In the genomic region with DNA sequence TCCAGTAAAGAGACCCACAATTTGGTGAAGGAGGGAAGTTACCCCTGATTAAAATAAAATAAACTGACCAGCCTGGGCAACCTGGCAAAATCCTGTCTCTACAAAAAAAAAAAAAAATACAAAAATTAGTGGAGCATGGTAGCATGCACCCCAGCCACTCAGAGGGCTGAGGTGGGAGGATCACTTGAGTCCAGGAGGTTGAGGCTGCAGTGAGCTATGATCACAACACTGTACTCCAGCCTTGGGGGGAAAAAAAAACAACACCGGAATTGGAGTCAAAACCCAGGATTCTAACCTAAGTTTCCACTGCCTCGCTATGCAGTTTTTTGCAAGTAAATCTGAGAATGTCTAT, we compare ENCODE assay signal across 21 cellular contexts. TPM values are rescaled to one million over a fixed set of nuclear protein-coding genes. Genes with fewer than 3 reads are reported as not detected.
DNase-seq lines count a peak whose midpoint lies in the region; ATAC-seq and TF ChIP-seq lines count a peak whose summit lies in the region.
"Had no signal": no experiment of that assay in that cellular context is flagged by ENCODE, and none has a peak within 500 bp of the region (broad histone marks: within the 10 kb centered on the region; RNA-seq: fewer than 3 reads in every experiment).

No MANE protein-coding gene starts in this region.

- no peaks in the 10 kb centered on the region for H3K27me3 Mint-ChIP-seq in activated CD4-positive, alpha-beta T cell treated with anti-CD3 and anti-CD28 coated beads, Interleukin-2, amount 10 ng/mL, durations not matched to agents 7 days and 5 days
- no peaks in the 10 kb centered on the region for H3K27me3 Mint-ChIP-seq in nephron progenitor cell (ENCODE audit: low read depth, poor library complexity)
- H3K27me3 Mint-ChIP-seq in natural killer cell treated with Interleukin-12 subunit alpha and Interleukin-12 subunit beta and Interleukin-15 and Interleukin-18, amount 100 ng/mL, for 72 hours = no peaks in the 10 kb centered on the region
- H3K27me3 Mint-ChIP-seq: CD4-positive, CD25-positive, alpha-beta regulatory T cell; CD8-positive, alpha-beta memory T cell had no signal

- no peak for DNase-seq in activated CD4-positive, alpha-beta T cell treated with anti-CD3 and anti-CD28 coated beads, Interleukin-2, amount 10 ng/mL, durations not matched to agents 7 days and 5 days
- no peak for DNase-seq in activated CD4-positive, alpha-beta T cell treated with anti-CD3 and anti-CD28 coated beads, Interleukin-2, amount 50 U/mL, for 48 hours
- no peak for DNase-seq in OCI-LY7 (ENCODE audit: low spot score)
- no peak for DNase-seq in nephron progenitor cell
- no peak for DNase-seq in kidney glomerular epithelial cell (lab: John Stamatoyannopoulos, UW)
- no peak for DNase-seq in stimulated activated CD4-positive, alpha-beta T cell treated with anti-CD3 and anti-CD28 coated beads, Interleukin-1b, Interleukin-23, amount 100 ng/mL, for 48 hours
- no peak for DNase-seq in natural killer cell treated with Interleukin-12 subunit alpha and Interleukin-12 subunit beta and Interleukin-15 and Interleukin-18, amount 100 ng/mL, for 72 hours (ENCODE audit: low spot score)
- DNase-seq: ACHN; BE2C; C1 segment of cervical spinal cord; CD4-positive, CD25-positive, alpha-beta regulatory T cell; CD8-positive, alpha-beta memory T cell; COR-L47; DMS 273 treated with DMSO at 0.1 percent for 48 hours; DMS53; GF-D8; GOT3; H7; HFFc6; IMR-90 had no signal

- BruUV-seq in OCI-LY7 (replicated peaks; lab: Mats Ljungman, UMichigan) = TSS peak; percentile 13

- H3K9me3 Mint-ChIP-seq in activated CD4-positive, alpha-beta T cell treated with anti-CD3 and anti-CD28 coated beads, Interleukin-2, amount 10 ng/mL, durations not matched to agents 7 days and 5 days = no peaks in the 10 kb centered on the region
- no peaks in the 10 kb centered on the region for H3K9me3 Mint-ChIP-seq in nephron progenitor cell
- H3K9me3 Mint-ChIP-seq in natural killer cell treated with Interleukin-12 subunit alpha and Interleukin-12 subunit beta and Interleukin-15 and Interleukin-18, amount 100 ng/mL, for 72 hours = no peaks in the 10 kb centered on the region
- H3K9me3 Mint-ChIP-seq: CD4-positive, CD25-positive, alpha-beta regulatory T cell; CD8-positive, alpha-beta memory T cell; HFFc6 had no signal

- ATAC-seq in natural killer cell treated with Interleukin-12 subunit alpha and Interleukin-12 subunit beta and Interleukin-15 and Interleukin-18, amount 100 ng/mL, for 72 hours = no peak
- ATAC-seq: HCT116 had no signal

- H3K9me3 ChIP-seq in OCI-LY7 (ENCODE audit: low read length) = no peaks in the 10 kb centered on the region
- H3K9me3 ChIP-seq: BE2C had no signal

- H4K20me1 ChIP-seq in OCI-LY7 (ENCODE audit: insufficient read depth, low read length) = no peaks in the 10 kb centered on the region

- no peaks in the 10 kb centered on the region for H3K79me2 ChIP-seq in OCI-LY7 (ENCODE audit: insufficient read depth, low read depth, low read length)

- no peak overlapping the region for H3K27ac ChIP-seq in OCI-LY7 (ENCODE audit: low read depth, low read length, poor library complexity, severe bottlenecking)

- POLR2A ChIA-PET in activated CD4-positive, alpha-beta T cell treated with anti-CD3 and anti-CD28 coated beads, Interleukin-2, amount 10 ng/mL, durations not matched to agents 7 days and 5 days (lab: Charles Lee) = no interaction called here
- POLR2A ChIA-PET in OCI-LY7 (lab: Charles Lee) = no interaction called here

- no peak overlapping the region for H3K4me3 Mint-ChIP-seq in activated CD4-positive, alpha-beta T cell treated with anti-CD3 and anti-CD28 coated beads, Interleukin-2, amount 10 ng/mL, durations not matched to agents 7 days and 5 days
- H3K4me3 Mint-ChIP-seq in nephron progenitor cell = no peak overlapping the region
- H3K4me3 Mint-ChIP-seq in natural killer cell treated with Interleukin-12 subunit alpha and Interleukin-12 subunit beta and Interleukin-15 and Interleukin-18, amount 100 ng/mL, for 72 hours = no peak overlapping the region
- H3K4me3 Mint-ChIP-seq: CD4-positive, CD25-positive, alpha-beta regulatory T cell; HFFc6 had no signal

- H2AFZ ChIP-seq in OCI-LY7 (ENCODE audit: low read length) = no peak overlapping the region

- no peaks in the 10 kb centered on the region for H3K9me2 ChIP-seq in OCI-LY7 (ENCODE audit: insufficient read depth, low read length)

- H3K4me1 Mint-ChIP-seq in activated CD4-positive, alpha-beta T cell treated with anti-CD3 and anti-CD28 coated beads, Interleukin-2, amount 10 ng/mL, durations not matched to agents 7 days and 5 days = peaks cover 1% of the 10 kb centered on the region
- peaks cover 12% of the 10 kb centered on the region for H3K4me1 Mint-ChIP-seq in nephron progenitor cell
- H3K4me1 Mint-ChIP-seq in natural killer cell treated with Interleukin-12 subunit alpha and Interleukin-12 subunit beta and Interleukin-15 and Interleukin-18, amount 100 ng/mL, for 72 hours (ENCODE audit: low read depth in 2 of 2) = no peaks in the 10 kb centered on the region

- no peak overlapping the region for H3K4me2 ChIP-seq in OCI-LY7 (ENCODE audit: low read length)

- H3K36me3 Mint-ChIP-seq in activated CD4-positive, alpha-beta T cell treated with anti-CD3 and anti-CD28 coated beads, Interleukin-2, amount 10 ng/mL, durations not matched to agents 7 days and 5 days (ENCODE audit: low read depth) = peaks cover 22% of the 10 kb centered on the region
- H3K36me3 Mint-ChIP-seq in nephron progenitor cell (ENCODE audit: low read depth) = peaks cover 43% of the 10 kb centered on the region
- H3K36me3 Mint-ChIP-seq in natural killer cell treated with Interleukin-12 subunit alpha and Interleukin-12 subunit beta and Interleukin-15 and Interleukin-18, amount 100 ng/mL, for 72 hours = peaks cover 12% of the 10 kb centered on the region

- no peak overlapping the region for H3K4me3 ChIP-seq in OCI-LY7 (ENCODE audit: low read depth, low read length, poor library complexity, severe bottlenecking)

- CTCF ChIA-PET in activated CD4-positive, alpha-beta T cell treated with anti-CD3 and anti-CD28 coated beads, Interleukin-2, amount 10 ng/mL, durations not matched to agents 7 days and 5 days (lab: Charles Lee) = interaction anchor here (0.8 kb wide), 1 partner anchor 22 kb away, joined by 3 read pairs; a partner anchor contains a TSS
- CTCF ChIA-PET in OCI-LY7 (lab: Charles Lee; ENCODE audit: unreplicated experiment) = no interaction called here

- TF ChIP-seq CTCF in OCI-LY7 (conservative IDR thresholded peaks at IDR 0.05; ENCODE audit: low read length) (no peak), nephron progenitor cell (IDR thresholded peaks at IDR 0.05) (no peak)

- intact Hi-C loops in OCI-LY7 (cut with micrococcal nuclease; ENCODE audit: unreplicated experiment) = no loop called here

- peak overlapping the region; percentile 13 for H3K27ac Mint-ChIP-seq in activated CD4-positive, alpha-beta T cell treated with anti-CD3 and anti-CD28 coated beads, Interleukin-2, amount 10 ng/mL, durations not matched to agents 7 days and 5 days
- H3K27ac Mint-ChIP-seq in nephron progenitor cell = peak overlapping the region; percentile 40
- no peak overlapping the region for H3K27ac Mint-ChIP-seq in natural killer cell treated with Interleukin-12 subunit alpha and Interleukin-12 subunit beta and Interleukin-15 and Interleukin-18, amount 100 ng/mL, for 72 hours
- H3K27ac Mint-ChIP-seq: HFFc6 had no signal

- H3K36me3 ChIP-seq in OCI-LY7 (ENCODE audit: insufficient read depth, low read length) = peaks cover 83% of the 10 kb centered on the region
- H3K36me3 ChIP-seq: BE2C had no signal

- no peaks in the 10 kb centered on the region for H3K4me1 ChIP-seq in OCI-LY7 (ENCODE audit: insufficient read depth, low read length, poor library complexity, severe bottlenecking)
- H3K4me1 ChIP-seq: BE2C had no signal

RNA-seq across cellular contexts. Expression of a gene that starts 22.5 kb away (rescaled TPM):
- 10 to 100 TPM; 35.4 to 37.3 TPM for total RNA-seq in activated CD4-positive, alpha-beta T cell treated with anti-CD3 and anti-CD28 coated beads, Interleukin-2, amount 10 ng/mL, durations not matched to agents 7 days and 5 days
- 24.8 and 29.5 TPM in 2 replicates for total RNA-seq in OCI-LY7 (2014; rRNA removed; shearing (Covaris generic))
- 37.1 and 38.8 TPM in 2 replicates for total RNA-seq in OCI-LY7 (2022)
- 10 to 100 TPM; 40.0 to 46.9 TPM for total RNA-seq in natural killer cell treated with Interleukin-12 subunit alpha and Interleukin-12 subunit beta and Interleukin-15 and Interleukin-18, amount 100 ng/mL, for 72 hours

Comparison
In these comparisons a context has a peak if more than half of its experiments do, and no peak if none do; other contexts are left out.
1. H3K27ac Mint-ChIP-seq: peak in activated CD4-positive, alpha-beta T cell treated with anti-CD3 and anti-CD28 coated beads, Interleukin-2, amount 10 ng/mL, durations not matched to agents 7 days and 5 days (single experiment) and nephron progenitor cell (single experiment); none in natural killer cell treated with Interleukin-12 subunit alpha and Interleukin-12 subunit beta and Interleukin-15 and Interleukin-18, amount 100 ng/mL, for 72 hours (0 of 2).